In the genomic region with DNA sequence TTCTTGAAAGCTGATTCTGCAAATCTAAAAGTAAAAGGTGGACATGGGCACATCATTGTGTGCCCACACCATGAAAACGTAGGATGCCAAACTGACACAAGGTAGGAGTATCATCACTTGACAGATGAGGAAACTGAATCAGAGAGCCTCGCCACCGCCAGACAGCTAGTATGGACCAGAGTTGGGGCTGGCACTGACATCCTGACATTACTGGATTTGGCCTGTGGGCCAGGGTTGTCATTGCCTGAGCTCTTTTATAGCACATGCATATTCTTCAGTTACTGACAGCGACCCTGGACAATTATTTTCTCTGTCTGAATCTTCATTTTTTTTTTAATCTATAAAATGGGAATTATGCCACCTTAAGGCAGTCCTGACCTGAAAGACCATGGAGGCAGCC, we compare ENCODE assay signal across 19 cellular contexts. TPM values are rescaled to one million over a fixed set of nuclear protein-coding genes. Genes with fewer than 3 reads are reported as not detected.
A peak's percentile ranks its signal among the peaks of the same experiment; 100 is the strongest.
DNase-seq lines count a peak whose midpoint lies in the region; ATAC-seq lines count a peak whose summit lies in the region.
"Had no signal": no experiment of that assay in that cellular context is flagged by ENCODE, and none has a peak within 500 bp of the region (broad histone marks: within the 10 kb centered on the region; RNA-seq: fewer than 3 reads in every experiment).

No MANE protein-coding gene starts in this region.

- peaks cover 7 to 42% (median 20%) of the 10 kb centered on the region in 5 donors for H3K36me3 Mint-ChIP-seq in naive thymus-derived CD4-positive, alpha-beta T cell

- no peak overlapping the region for H3K4me3 Mint-ChIP-seq in stimulated activated naive CD8-positive, alpha-beta T cell treated with anti-CD3 and anti-CD28 coated beads, Interleukin-15, amount 100 ng/mL, for 72 hours
- peak overlapping the region in 2 of 10 donors; percentile 9 to 13 for H3K4me3 Mint-ChIP-seq in naive thymus-derived CD4-positive, alpha-beta T cell
- H3K4me3 Mint-ChIP-seq: H9, HFFc6 had no signal

- H3K4me1 Mint-ChIP-seq in stimulated activated naive CD8-positive, alpha-beta T cell treated with anti-CD3 and anti-CD28 coated beads, Interleukin-15, amount 100 ng/mL, for 72 hours: peaks cover 39% of the 10 kb centered on the region
- peaks cover 25 to 57% (median 48%) of the 10 kb centered on the region in 7 donors for H3K4me1 Mint-ChIP-seq in naive thymus-derived CD4-positive, alpha-beta T cell

- no peaks in the 10 kb centered on the region for H3K27me3 ChIP-seq in naive thymus-derived CD4-positive, alpha-beta T cell (ENCODE audit: control insufficient read depth in 2 of 2, insufficient read depth in 2 of 2, low read length in 2 of 2)
- H3K27me3 ChIP-seq: BE2C, MG63 had no signal

- intact Hi-C loops in naive thymus-derived CD4-positive, alpha-beta T cell (cut with micrococcal nuclease): no loop called here

- H3K9me3 Mint-ChIP-seq in stimulated activated naive CD8-positive, alpha-beta T cell treated with anti-CD3 and anti-CD28 coated beads, Interleukin-15, amount 100 ng/mL, for 72 hours: no peaks in the 10 kb centered on the region
- H3K9me3 Mint-ChIP-seq in naive thymus-derived CD4-positive, alpha-beta T cell: no peaks in the 10 kb centered on the region
- H3K9me3 Mint-ChIP-seq: H9, HFFc6 had no signal

- no peaks in the 10 kb centered on the region for H3K9me3 ChIP-seq in naive thymus-derived CD4-positive, alpha-beta T cell (ENCODE audit: control insufficient read depth in 2 of 3, low read length in 3 of 3)
- H3K9me3 ChIP-seq: BE2C, MG63 had no signal

- POLR2A ChIA-PET in naive thymus-derived CD4-positive, alpha-beta T cell (lab: Charles Lee): interaction anchor here (0.9 kb wide), 1 partner anchor 39 kb away, joined by 3 read pairs; no protein-coding TSS in a partner anchor

- DNase-seq in activated CD8-positive, alpha-beta memory T cell treated with anti-CD3 and anti-CD28 coated beads, Interleukin-2, amount 50 U/mL, for 4 hours: peak; percentile 5
- DNase-seq in activated CD8-positive, alpha-beta memory T cell treated with anti-CD3 and anti-CD28 coated beads, Interleukin-2, amount 50 U/mL, for 48 hours: no peak
- no peak for DNase-seq in stimulated activated naive CD8-positive, alpha-beta T cell treated with anti-CD3 and anti-CD28 coated beads, Interleukin-15, amount 100 ng/mL, for 72 hours
- DNase-seq in stimulated activated naive CD8-positive, alpha-beta T cell treated with anti-CD3 and anti-CD28 coated beads, Interleukin-15, Interleukin-2, amounts not matched to agents 100 U/mL and 50 U/mL, for 24 hours: no peak
- DNase-seq in naive thymus-derived CD4-positive, alpha-beta T cell: no peak
- no peak for DNase-seq in caudate nucleus (lab: John Stamatoyannopoulos, UW)
- DNase-seq: BE2C, GM23248, H9, HFFc6, MG63, NCI-H1417, NCI-H1694 treated with DMSO at 0.1 percent for 48 hours, NCI-H2081 treated with DMSO at 0.1 percent for 48 hours, NCI-H2171 treated with DMSO at 0.1 percent for 48 hours, NCI-H526, OCI-M1 had no signal

- H3K27ac ChIP-seq in naive thymus-derived CD4-positive, alpha-beta T cell (ENCODE audit: low read depth, low read length): peak overlapping the region; percentile 91
- no peak overlapping the region for H3K27ac ChIP-seq in caudate nucleus (ENCODE audit: low read depth, low read length)
- H3K27ac ChIP-seq: GM23248 had no signal

- ATAC-seq in stimulated activated naive CD8-positive, alpha-beta T cell treated with anti-CD3 and anti-CD28 coated beads, Interleukin-15, amount 100 ng/mL, for 72 hours: no peak
- no peak for ATAC-seq in stimulated activated naive CD8-positive, alpha-beta T cell treated with anti-CD3 and anti-CD28 coated beads, Interleukin-15, Interleukin-2, amounts not matched to agents 100 U/mL and 50 U/mL, for 24 hours
- no peak for ATAC-seq in naive thymus-derived CD4-positive, alpha-beta T cell
- ATAC-seq in HG03196 (IDR thresholded peaks at IDR 0.05; ENCODE audit: unreplicated experiment): no peak
- ATAC-seq: Right ventricle myocardium inferior had no signal

- peak overlapping the region; percentile 12 to 17 for H3K27ac Mint-ChIP-seq in stimulated activated naive CD8-positive, alpha-beta T cell treated with anti-CD3 and anti-CD28 coated beads, Interleukin-15, amount 100 ng/mL, for 72 hours
- H3K27ac Mint-ChIP-seq in naive thymus-derived CD4-positive, alpha-beta T cell: peak overlapping the region in 8 of 9 donors; percentile 89 to 100 (median 94)
- H3K27ac Mint-ChIP-seq: HFFc6 had no signal

- peaks cover 0 to 29% (median 0%) of the 10 kb centered on the region in 3 experiments for H3K36me3 ChIP-seq in naive thymus-derived CD4-positive, alpha-beta T cell (ENCODE audit: control insufficient read depth in 2 of 3, insufficient read depth in 3 of 3, low read length in 3 of 3)
- H3K36me3 ChIP-seq: MG63 had no signal

- H3K27me3 Mint-ChIP-seq in stimulated activated naive CD8-positive, alpha-beta T cell treated with anti-CD3 and anti-CD28 coated beads, Interleukin-15, amount 100 ng/mL, for 72 hours: no peaks in the 10 kb centered on the region
- H3K27me3 Mint-ChIP-seq in naive thymus-derived CD4-positive, alpha-beta T cell: no peaks in the 10 kb centered on the region

- CTCF ChIA-PET in naive thymus-derived CD4-positive, alpha-beta T cell (lab: Charles Lee): interaction anchor here (0.6 kb wide), 1 partner anchor 212 kb away, joined by 3 read pairs; no protein-coding TSS in a partner anchor

- H3K4me3 ChIP-seq in naive thymus-derived CD4-positive, alpha-beta T cell (ENCODE audit: low read length): no peak overlapping the region
- H3K4me3 ChIP-seq: GM23248, MG63 had no signal

- peaks cover 19 to 36% of the 10 kb centered on the region in 2 donors for H3K4me1 ChIP-seq in naive thymus-derived CD4-positive, alpha-beta T cell (ENCODE audit: control insufficient read depth in 2 of 2, insufficient read depth in 2 of 2, low read length in 2 of 2)

RNA-seq across cellular contexts. Expression of a gene that starts 16.5 kb away (rescaled TPM):
- total RNA-seq in naive thymus-derived CD4-positive, alpha-beta T cell: 10 to 100 TPM; 11.3 to 19.2 (median 15.2) TPM
- 1 to 10 TPM; 1.2 to 1.7 TPM for polyA plus RNA-seq in naive thymus-derived CD4-positive, alpha-beta T cell

RNA-seq across cellular contexts. Expression of a gene that starts 16.8 kb away (rescaled TPM):
- total RNA-seq in naive thymus-derived CD4-positive, alpha-beta T cell: 10 to 100 TPM in 1 of 5 experiments, 1 to 10 TPM in 4; 3.5 to 12.2 (median 6.5) TPM
- polyA plus RNA-seq in naive thymus-derived CD4-positive, alpha-beta T cell: 1 to 10 TPM; 1.2 to 3.3 TPM
